14 cellular contexts compared by ENCODE assay signal in the genomic region with DNA sequence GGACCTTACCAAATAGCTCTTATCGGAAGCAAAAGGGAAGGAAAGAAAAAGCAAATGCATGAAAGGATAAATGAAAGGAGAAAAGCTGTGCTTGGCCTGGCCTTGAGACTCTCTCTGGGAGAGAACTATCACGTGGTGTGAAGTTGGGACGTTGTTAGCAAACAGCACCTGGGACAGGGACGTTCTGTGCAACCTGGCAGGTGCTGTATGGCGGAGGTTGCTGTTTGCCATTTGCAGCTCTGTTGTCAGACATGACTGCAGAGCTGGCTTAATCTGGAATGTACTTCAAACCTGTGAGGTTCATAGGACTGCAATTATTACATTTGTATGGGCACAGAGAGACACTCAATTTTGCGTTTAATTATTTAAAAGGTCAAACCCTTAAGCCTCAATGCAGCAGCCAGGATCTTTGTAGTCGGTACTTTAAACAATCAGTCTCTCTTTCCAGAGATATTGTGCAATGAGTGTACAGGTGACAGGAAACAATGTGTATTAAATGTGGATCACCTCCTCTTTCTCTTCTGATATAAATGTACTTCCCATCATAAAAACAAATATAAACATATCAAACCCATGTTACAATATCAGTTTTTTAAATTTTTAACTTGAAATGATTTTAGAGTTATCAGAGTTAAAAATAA.
DNase-seq lines count a peak whose midpoint lies in the region; ATAC-seq and TF ChIP-seq lines count a peak whose summit lies in the region.
"Had no signal": no experiment of that assay in that cellular context is flagged by ENCODE, and none has a peak within 500 bp of the region (broad histone marks: within the 10 kb centered on the region; RNA-seq: fewer than 3 reads in every experiment).

No MANE protein-coding gene starts in this region.

- H3K4me1 ChIP-seq in ACC112 (ENCODE audit: control insufficient read depth, insufficient read depth, low read length, unreplicated experiment) = no peaks in the 10 kb centered on the region
- H3K4me1 ChIP-seq: esophagus muscularis mucosa had no signal

- no peak overlapping the region for H3K4me3 ChIP-seq in ACC112 (ENCODE audit: low read depth, low read length)
- H3K4me3 ChIP-seq: esophagus muscularis mucosa had no signal

- H3K36me3 ChIP-seq in ACC112 (ENCODE audit: insufficient read depth, low read length) = no peaks in the 10 kb centered on the region
- H3K36me3 ChIP-seq: esophagus muscularis mucosa had no signal

- H2AFZ ChIP-seq in ACC112 (ENCODE audit: low read length, unreplicated experiment) = peak overlapping the region; percentile 30

- ATAC-seq in left colon (peak; percentile 71), left ventricle myocardium superior (no peak)
- ATAC-seq: activated CD4-positive, alpha-beta T cell treated with anti-CD3 and anti-CD28 coated beads for 36 hours; activated naive CD8-positive, alpha-beta T cell treated with anti-CD3 and anti-CD28 coated beads, Interleukin-2, amount 50 U/mL, for 24 hours; PC-3 had no signal

- POLR2A ChIA-PET in HEK293T (lab: Yijun Ruan, JAX) = no interaction called here

- intact Hi-C loops in left colon (cut with DNase I, micrococcal nuclease) = no loop called here
- intact Hi-C loops in left ventricle myocardium superior (cut with micrococcal nuclease) = no loop called here

- DNase-seq in NCI-H1105 (lab: John Stamatoyannopoulos, UW) = peak; percentile 77
- peak; percentile 94 for DNase-seq in NCI-H69 (lab: John Stamatoyannopoulos, UW)
- DNase-seq in left colon = peak; percentile 3 to 34
- DNase-seq in HEK293T (ENCODE audit: extremely low spot score) = no peak
- DNase-seq in activated CD4-positive, alpha-beta T cell treated with anti-CD3 and anti-CD28 coated beads, Interleukin-2, amount 50 U/mL, for 48 hours = no peak
- no peak for DNase-seq in T-helper 2 cell
- DNase-seq in left ventricle myocardium superior = no peak
- DNase-seq: activated CD4-positive, alpha-beta T cell treated with anti-CD3 and anti-CD28 coated beads for 36 hours; activated naive CD8-positive, alpha-beta T cell treated with anti-CD3 and anti-CD28 coated beads, Interleukin-2, amount 50 U/mL, for 24 hours; activated T-cell treated with anti-CD3 and anti-CD28 coated beads, Interleukin-2, amount 50 U/mL, for 1 hour; PC-3; trophoblast cell had no signal

- no peak overlapping the region for H3K27ac ChIP-seq in ACC112 (ENCODE audit: low read depth, low read length)
- H3K27ac ChIP-seq: esophagus muscularis mucosa had no signal

- H3K27me3 ChIP-seq in ACC112 (ENCODE audit: insufficient read depth, low read length) = no peaks in the 10 kb centered on the region
- H3K27me3 ChIP-seq: esophagus muscularis mucosa had no signal

- H3K79me2 ChIP-seq in ACC112 (ENCODE audit: control insufficient read depth, insufficient read depth, low read length, unreplicated experiment) = no peaks in the 10 kb centered on the region

- CTCF ChIA-PET in HEK293T (lab: Yijun Ruan, JAX) = no interaction called here

TF ChIP-seq in HEK293T, 16 proteins besides CTCF, POLR2A, EP300 and RAD21:
- TF ChIP-seq, protein P1, sequence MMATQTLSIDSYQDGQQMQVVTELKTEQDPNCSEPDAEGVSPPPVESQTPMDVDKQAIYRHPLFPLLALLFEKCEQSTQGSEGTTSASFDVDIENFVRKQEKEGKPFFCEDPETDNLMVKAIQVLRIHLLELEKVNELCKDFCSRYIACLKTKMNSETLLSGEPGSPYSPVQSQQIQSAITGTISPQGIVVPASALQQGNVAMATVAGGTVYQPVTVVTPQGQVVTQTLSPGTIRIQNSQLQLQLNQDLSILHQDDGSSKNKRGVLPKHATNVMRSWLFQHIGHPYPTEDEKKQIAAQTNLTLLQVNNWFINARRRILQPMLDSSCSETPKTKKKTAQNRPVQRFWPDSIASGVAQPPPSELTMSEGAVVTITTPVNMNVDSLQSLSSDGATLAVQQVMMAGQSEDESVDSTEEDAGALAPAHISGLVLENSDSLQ (IDR thresholded peaks at IDR 0.05) = no peak
- no peak for TF ChIP-seq CTBP1 (IDR thresholded peaks at IDR 0.05; ENCODE audit: borderline replicate concordance)
- TF ChIP-seq ARNT (IDR thresholded peaks at IDR 0.05) = no peak
- no peak for TF ChIP-seq FOXA1 (IDR thresholded peaks at IDR 0.05)
- TF ChIP-seq FOXK2 (IDR thresholded peaks at IDR 0.05) = no peak
- TF ChIP-seq FOXM1 (IDR thresholded peaks at IDR 0.05; ENCODE audit: borderline replicate concordance) = no peak
- TF ChIP-seq SUZ12 (IDR thresholded peaks at IDR 0.05) = no peak
- no peak for TF ChIP-seq ELF4 (IDR thresholded peaks at IDR 0.05)

Comparison
In these comparisons a context has a peak if more than half of its experiments do, and no peak if none do; other contexts are left out.
1. DNase-seq: peak in NCI-H1105 (single experiment), NCI-H69 (single experiment) and left colon (2 of 2); none in HEK293T (single experiment), activated CD4-positive, alpha-beta T cell treated with anti-CD3 and anti-CD28 coated beads, Interleukin-2, amount 50 U/mL, for 48 hours (0 of 2), T-helper 2 cell (0 of 5) and left ventricle myocardium superior (single experiment).